8 cellular contexts compared by ENCODE assay signal in the genomic region with DNA sequence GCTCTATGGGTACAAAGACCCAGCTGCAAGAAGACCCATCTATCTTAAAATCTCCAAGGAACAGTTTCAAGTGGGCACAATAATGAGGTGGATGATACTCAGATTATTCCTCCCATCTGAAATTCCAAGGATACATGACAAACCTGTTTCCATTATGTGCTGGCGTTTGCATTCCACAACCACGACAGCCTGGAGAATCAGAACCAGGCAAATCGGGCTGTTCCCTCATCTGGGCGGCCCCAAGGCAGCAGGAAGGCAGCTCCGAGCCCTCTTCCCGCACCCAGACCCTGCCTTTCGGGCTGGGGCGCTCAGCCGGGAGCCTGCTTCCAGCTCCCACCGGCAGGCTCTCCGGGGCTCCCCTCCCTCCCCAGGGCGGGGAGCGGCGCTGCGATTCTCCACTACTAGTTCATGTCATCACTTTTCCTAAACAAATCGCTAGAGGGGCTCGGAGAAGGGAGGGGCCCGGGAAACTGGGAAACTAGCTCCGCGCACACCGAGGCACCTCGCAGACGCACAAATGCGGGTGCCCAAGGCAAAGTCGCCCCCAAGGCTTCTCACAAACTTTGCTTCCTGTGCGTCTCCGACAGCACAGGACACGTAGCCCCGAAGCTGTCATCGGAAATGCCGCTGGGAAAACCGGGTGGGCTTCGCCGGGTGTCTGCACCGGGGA. TPM values are rescaled to one million over a fixed set of nuclear protein-coding genes. Genes with fewer than 3 reads are reported as not detected.
DNase-seq lines count a peak whose midpoint lies in the region; ATAC-seq and TF ChIP-seq lines count a peak whose summit lies in the region.

Gene MGLL (minus strand): TSS at position 350 of the 670 bp plus-strand sequence. CDS start 197 bp downstream, at position 153.

- peak within 1 kb of the TSS; percentile 87 for H3K4me3 Mint-ChIP-seq in stimulated activated naive CD8-positive, alpha-beta T cell treated with anti-CD3 and anti-CD28 coated beads, Interleukin-15, Interleukin-2, amounts not matched to agents 100 ng/mL and 50 ng/mL, for 24 hours

- no peaks in the 10 kb centered on the region for H4K20me1 ChIP-seq in PC-3 (ENCODE audit: low read length)

- no peaks in the 10 kb centered on the region for H3K36me3 Mint-ChIP-seq in stimulated activated naive CD8-positive, alpha-beta T cell treated with anti-CD3 and anti-CD28 coated beads, Interleukin-15, Interleukin-2, amounts not matched to agents 100 ng/mL and 50 ng/mL, for 24 hours (ENCODE audit: low read depth)

- no peaks in the 10 kb centered on the region for H3F3A ChIP-seq in PC-3 (ENCODE audit: low read length, unreplicated experiment)

- H3K9ac ChIP-seq in PC-3 (ENCODE audit: low read length), result peak within 1 kb of the TSS; percentile 89

- POLR2A ChIA-PET in PC-3 (lab: Charles Lee; ENCODE audit: unreplicated experiment), result interaction anchor here (0.6 to 1.1 kb wide), 2 partner anchors 54 to 75 kb away, joined by 3 to 14 read pairs; no protein-coding TSS in a partner anchor

- peaks cover 55% of the 10 kb centered on the region for H3K4me1 ChIP-seq in PC-3 (ENCODE audit: insufficient read depth, low read length)

- H3K27ac Mint-ChIP-seq in stimulated activated naive CD8-positive, alpha-beta T cell treated with anti-CD3 and anti-CD28 coated beads, Interleukin-15, Interleukin-2, amounts not matched to agents 100 ng/mL and 50 ng/mL, for 24 hours, result peak within 1 kb of the TSS; percentile 80

- H2AFZ ChIP-seq in PC-3 (ENCODE audit: low read length), result peak within 1 kb of the TSS; percentile 81

- H3K27me3 Mint-ChIP-seq in stimulated activated naive CD8-positive, alpha-beta T cell treated with anti-CD3 and anti-CD28 coated beads, Interleukin-15, Interleukin-2, amounts not matched to agents 100 ng/mL and 50 ng/mL, for 24 hours, result peaks cover 52% of the 10 kb centered on the region

- TF ChIP-seq CTCF in PC-3 (conservative IDR thresholded peaks at IDR 0.05; ENCODE audit: low read depth, low read length) (no peak), lower leg skin (IDR thresholded peaks at IDR 0.05) (no peak)

- peaks cover 13% of the 10 kb centered on the region for H3K4me1 Mint-ChIP-seq in stimulated activated naive CD8-positive, alpha-beta T cell treated with anti-CD3 and anti-CD28 coated beads, Interleukin-15, Interleukin-2, amounts not matched to agents 100 ng/mL and 50 ng/mL, for 24 hours (ENCODE audit: low read depth)

- intact Hi-C loops in PC-3 (cut with micrococcal nuclease), result loop anchor here (5.0 kb wide), 2 partner anchors 75 to 140 kb away; no protein-coding TSS in a partner anchor
- intact Hi-C loops in lower leg skin (cut with DNase I; ENCODE audit: low total_unique reads), result loop anchor here (10.0 kb wide), 1 partner anchor 148 kb away; the partner anchor contains the start of gene ABTB1

- no peaks in the 10 kb centered on the region for H3K9me3 Mint-ChIP-seq in stimulated activated naive CD8-positive, alpha-beta T cell treated with anti-CD3 and anti-CD28 coated beads, Interleukin-15, Interleukin-2, amounts not matched to agents 100 ng/mL and 50 ng/mL, for 24 hours

- DNase-seq in EL (peak; percentile 64), HCEC 1CT (peak; percentile 42), PC-3 (peak; percentile 54), dermis microvascular lymphatic vessel endothelial cell (ENCODE audit: low read depth in 2 of 2) (peak in 1 of 2 donors; percentile 55), lower leg skin (ENCODE audit: low spot score in 2 of 2) (peak in 1 of 2 donors; percentile 91), NCI-H1417 (lab: John Stamatoyannopoulos, UW) (no peak)

- H3K9me2 ChIP-seq in PC-3 (replicated peaks; ENCODE audit: low read length), result no peaks in the 10 kb centered on the region

- peak within 1 kb of the TSS; percentile 87 for H3K4me2 ChIP-seq in PC-3 (ENCODE audit: low read length)

- H3K27ac ChIP-seq in PC-3 (ENCODE audit: low read length), result peak within 1 kb of the TSS; percentile 76

- TF ChIP-seq POLR2A in lower leg skin (IDR thresholded peaks at IDR 0.05), result no peak

- peak within 1 kb of the TSS; percentile 80 for H3K4me3 ChIP-seq in PC-3 (ENCODE audit: low read length)
- H3K4me3 ChIP-seq in lower leg skin (ENCODE audit: low read depth, poor library complexity, severe bottlenecking), result peak within 1 kb of the TSS; percentile 57

- ATAC-seq in PC-3 (peak; percentile 20), GM18873 (IDR thresholded peaks at IDR 0.05; ENCODE audit: low FRiP score, unreplicated experiment) (no peak)

- WGBS in lower leg skin, 2 donors, result 1 to 3% methylated on average over 25 to 35 of the region's 35 CpGs

- no peaks in the 10 kb centered on the region for H3K27me3 ChIP-seq in PC-3 (ENCODE audit: low read length)

- peaks cover 48% of the 10 kb centered on the region for H3K79me2 ChIP-seq in PC-3 (ENCODE audit: low read length)

- H3K36me3 ChIP-seq in PC-3 (ENCODE audit: low read depth, low read length), result no peaks in the 10 kb centered on the region

- BruUV-seq in PC-3 (replicated peaks; lab: Mats Ljungman, UMichigan), result no TSS peak

- CTCF ChIA-PET in PC-3 (lab: Charles Lee), result interaction anchor here (0.8 to 1.6 kb wide), 4 partner anchors 23 to 247 kb away, joined by 3 to 10 read pairs (median 3); no protein-coding TSS in a partner anchor

- H3K9me3 ChIP-seq in PC-3 (ENCODE audit: low read length), result no peaks in the 10 kb centered on the region

RNA-seq across cellular contexts. Expression of gene MGLL, which starts in this region (rescaled TPM):
- total RNA-seq in PC-3 (2014; rRNA removed) (38.7 and 40.1 TPM in 2 replicates), dermis microvascular lymphatic vessel endothelial cell (30.1 and 33.4 TPM in 2 replicates), lower leg skin (10 to 100 TPM; 44.0 to 57.4 (median 48.0) TPM)

Comparison
In these comparisons a context has a peak if more than half of its experiments do, and no peak if none do; other contexts are left out.
1. DNase-seq: peak in EL (single experiment), HCEC 1CT (single experiment) and PC-3 (single experiment); none in NCI-H1417 (0 of 3).